1 cellular context compared by ENCODE assay signal in genomic region chr13:97043302-97043701, GRCh38.
TF ChIP-seq lines count a peak whose summit lies in the region.

No MANE protein-coding gene starts in this region.

TF ChIP-seq in SK-N-SH treated with all-trans-retinoic acid at 6 μM for 48 hours, 23 proteins besides CTCF, POLR2A, EP300 and RAD21 (continued from another document):
- no peak for TF ChIP-seq CSRNP3 (CRISPR knock-in tag; IDR thresholded peaks at IDR 0.05)
- no peak for TF ChIP-seq CSDC2 (CRISPR knock-in tag; IDR thresholded peaks at IDR 0.05)
- TF ChIP-seq SNAI2 (CRISPR knock-in tag; IDR thresholded peaks at IDR 0.05) = no peak
- no peak for TF ChIP-seq TCF4 (CRISPR knock-in tag; IDR thresholded peaks at IDR 0.05; ENCODE audit: borderline replicate concordance)
